ENCODE assay signal across 1 cellular context in genomic region chr7:149685455-149685854, GRCh38.
A peak's percentile ranks its signal among the peaks of the same experiment; 100 is the strongest.
TF ChIP-seq lines count a peak whose summit lies in the region.

No MANE protein-coding gene starts in this region.

TF ChIP-seq in K562, 482 proteins besides CTCF, POLR2A, EP300 and RAD21 (continued from another document):
- no peak for TF ChIP-seq MED1 (CRISPR knock-in tag; IDR thresholded peaks at IDR 0.05; ENCODE audit: borderline replicate concordance)
- peak; percentile 64 for TF ChIP-seq POLR3A (IDR thresholded peaks at IDR 0.05; ENCODE audit: borderline replicate concordance, extremely low read depth, insufficient read depth, insufficient read length)
- no peak for TF ChIP-seq ZNF239 (CRISPR knock-in tag; IDR thresholded peaks at IDR 0.05)
- peak; percentile 63 for TF ChIP-seq TBP (optimal IDR thresholded peaks at IDR 0.05; ENCODE audit: low read depth, low read length)
- TF ChIP-seq ATF3 (IDR thresholded peaks at IDR 0.05), result peak; percentile 46; the same call in 1 of the 2 replicates
- no peak for TF ChIP-seq ATF3 (CRISPR knock-in tag; conservative IDR thresholded peaks at IDR 0.05)
- TF ChIP-seq FIP1L1 (IDR thresholded peaks at IDR 0.05; ENCODE audit: low read depth, low read length, poor library complexity, severe bottlenecking), result no peak
- peak; percentile 81; the same call in 1 of the 2 replicates for TF ChIP-seq POLR2H (tag; IDR thresholded peaks at IDR 0.05; ENCODE audit: low read depth)
